In genomic region chr5:133694181-133694831, GRCh38 we compare ENCODE assay signal across 22 cellular contexts.
DNase-seq lines count a peak whose midpoint lies in the region; ATAC-seq and TF ChIP-seq lines count a peak whose summit lies in the region.
"Had no signal": no experiment of that assay in that cellular context is flagged by ENCODE, and none has a peak within 500 bp of the region (broad histone marks: within the 10 kb centered on the region; RNA-seq: fewer than 3 reads in every experiment).

No MANE protein-coding gene starts in this region.

- CTCF ChIA-PET in activated CD8-positive, alpha-beta T cell treated with anti-CD3 and anti-CD28 coated beads for 36 hours (lab: Charles Lee): no interaction called here
- CTCF ChIA-PET in activated CD8-positive, alpha-beta T cell treated with anti-CD3 and anti-CD28 coated beads, Interleukin-2, amount 10 ng/mL, durations not matched to agents 7 days and 5 days (lab: Charles Lee): no interaction called here

- H3K36me3 ChIP-seq in ascending aorta (no peaks in the 10 kb centered on the region), ovary (no peaks in the 10 kb centered on the region)
- H3K36me3 ChIP-seq: BE2C, MG63 had no signal

- TF ChIP-seq CTCF in activated CD8-positive, alpha-beta T cell treated with anti-CD3 and anti-CD28 coated beads for 36 hours (IDR thresholded peaks at IDR 0.05): no peak
- TF ChIP-seq CTCF in ascending aorta (IDR thresholded peaks at IDR 0.05) (no peak), ovary (IDR thresholded peaks at IDR 0.05) (no peak)

- no peaks in the 10 kb centered on the region for H3K4me1 ChIP-seq in ascending aorta
- H3K4me1 ChIP-seq in ovary (ENCODE audit: insufficient read depth): no peaks in the 10 kb centered on the region
- H3K4me1 ChIP-seq: BE2C had no signal

- H3K4me3 ChIP-seq in ascending aorta (no peak overlapping the region), ovary (no peak overlapping the region)
- H3K4me3 ChIP-seq: MG63 had no signal

- POLR2A ChIA-PET in activated CD8-positive, alpha-beta T cell treated with anti-CD3 and anti-CD28 coated beads for 36 hours (lab: Charles Lee): interaction anchor here (0.6 kb wide), 1 partner anchor 104 kb away, joined by 3 read pairs; no protein-coding TSS in a partner anchor
- POLR2A ChIA-PET in activated CD8-positive, alpha-beta T cell treated with anti-CD3 and anti-CD28 coated beads, Interleukin-2, amount 10 ng/mL, durations not matched to agents 7 days and 5 days (lab: Charles Lee): no interaction called here

- no peaks in the 10 kb centered on the region for H3K9me3 ChIP-seq in ascending aorta
- H3K9me3 ChIP-seq in ovary: no peaks in the 10 kb centered on the region
- H3K9me3 ChIP-seq: BE2C, MG63 had no signal

- H3K27me3 ChIP-seq in ascending aorta (no peaks in the 10 kb centered on the region), ovary (no peaks in the 10 kb centered on the region)
- H3K27me3 ChIP-seq: BE2C had no signal

- H3K36me3 Mint-ChIP-seq in activated CD8-positive, alpha-beta T cell treated with anti-CD3 and anti-CD28 coated beads for 36 hours (ENCODE audit: low read depth): no peaks in the 10 kb centered on the region
- no peaks in the 10 kb centered on the region for H3K36me3 Mint-ChIP-seq in activated CD8-positive, alpha-beta T cell treated with anti-CD3 and anti-CD28 coated beads, Interleukin-2, amount 10 ng/mL, durations not matched to agents 7 days and 5 days (ENCODE audit: low read depth)
- H3K36me3 Mint-ChIP-seq in memory B cell: no peaks in the 10 kb centered on the region

- no peaks in the 10 kb centered on the region for H3K9me3 Mint-ChIP-seq in activated CD8-positive, alpha-beta T cell treated with anti-CD3 and anti-CD28 coated beads for 36 hours
- H3K9me3 Mint-ChIP-seq in activated CD8-positive, alpha-beta T cell treated with anti-CD3 and anti-CD28 coated beads, Interleukin-2, amount 10 ng/mL, durations not matched to agents 7 days and 5 days (ENCODE audit: insufficient read depth): no peaks in the 10 kb centered on the region
- H3K9me3 Mint-ChIP-seq in memory B cell: no peaks in the 10 kb centered on the region
- H3K9me3 Mint-ChIP-seq in stimulated activated naive CD8-positive, alpha-beta T cell treated with anti-CD3 and anti-CD28 coated beads, Interleukin-15, amount 100 ng/mL, for 72 hours: no peaks in the 10 kb centered on the region
- H3K9me3 Mint-ChIP-seq: CD4-positive, alpha-beta T cell had no signal

- no peak for TF ChIP-seq EP300 in ovary (IDR thresholded peaks at IDR 0.05)

- peaks cover 6% of the 10 kb centered on the region for H3K27me3 Mint-ChIP-seq in activated CD8-positive, alpha-beta T cell treated with anti-CD3 and anti-CD28 coated beads for 36 hours
- H3K27me3 Mint-ChIP-seq in activated CD8-positive, alpha-beta T cell treated with anti-CD3 and anti-CD28 coated beads, Interleukin-2, amount 10 ng/mL, durations not matched to agents 7 days and 5 days (ENCODE audit: low read depth): peaks cover 22% of the 10 kb centered on the region
- peaks cover 9% of the 10 kb centered on the region for H3K27me3 Mint-ChIP-seq in memory B cell
- peaks cover 21% of the 10 kb centered on the region for H3K27me3 Mint-ChIP-seq in stimulated activated naive CD8-positive, alpha-beta T cell treated with anti-CD3 and anti-CD28 coated beads, Interleukin-15, amount 100 ng/mL, for 72 hours

- peak; percentile 19 for ATAC-seq in activated CD8-positive, alpha-beta T cell treated with anti-CD3 and anti-CD28 coated beads for 36 hours
- ATAC-seq in activated CD8-positive, alpha-beta T cell treated with anti-CD3 and anti-CD28 coated beads, Interleukin-2, amount 10 ng/mL, durations not matched to agents 7 days and 5 days: no peak
- peak; percentile 14 for ATAC-seq in memory B cell (ENCODE audit: low read depth)
- peak; percentile 48 for ATAC-seq in stimulated activated naive CD8-positive, alpha-beta T cell treated with anti-CD3 and anti-CD28 coated beads, Interleukin-15, amount 100 ng/mL, for 72 hours
- ATAC-seq: HepG2, Panc1, Right ventricle myocardium inferior had no signal

- intact Hi-C loops in activated CD8-positive, alpha-beta T cell treated with anti-CD3 and anti-CD28 coated beads for 36 hours (cut with micrococcal nuclease): no loop called here
- intact Hi-C loops in ascending aorta (cut with DNase I) (no loop called here), ovary (cut with DNase I) (no loop called here)

- no peak for TF ChIP-seq POLR2A in ovary (IDR thresholded peaks at IDR 0.05)

- H3K27ac Mint-ChIP-seq in activated CD8-positive, alpha-beta T cell treated with anti-CD3 and anti-CD28 coated beads for 36 hours: no peak overlapping the region
- no peak overlapping the region for H3K27ac Mint-ChIP-seq in activated CD8-positive, alpha-beta T cell treated with anti-CD3 and anti-CD28 coated beads, Interleukin-2, amount 10 ng/mL, durations not matched to agents 7 days and 5 days
- no peak overlapping the region for H3K27ac Mint-ChIP-seq in memory B cell
- H3K27ac Mint-ChIP-seq in stimulated activated naive CD8-positive, alpha-beta T cell treated with anti-CD3 and anti-CD28 coated beads, Interleukin-15, amount 100 ng/mL, for 72 hours: peak overlapping the region in 1 of 2 donors; percentile 7
- H3K27ac Mint-ChIP-seq: CD4-positive, alpha-beta T cell had no signal

- WGBS in ovary, 3 donors: 85 to 96% (median 86%) methylated on average over 6 of the region's 6 CpGs

- no peak for DNase-seq in activated CD8-positive, alpha-beta T cell treated with anti-CD3 and anti-CD28 coated beads for 36 hours
- DNase-seq in activated CD8-positive, alpha-beta T cell treated with anti-CD3 and anti-CD28 coated beads, Interleukin-2, amount 10 ng/mL, durations not matched to agents 7 days and 5 days: no peak
- DNase-seq in RPMI7951 (ENCODE audit: low read depth) (peak; percentile 14), memory B cell (ENCODE audit: low spot score in 2 of 2) (no peak), ascending aorta (ENCODE audit: low spot score in 2 of 2) (no peak), ovary (no peak), 8988T (no peak)
- DNase-seq in stimulated activated naive CD8-positive, alpha-beta T cell treated with anti-CD3 and anti-CD28 coated beads, Interleukin-15, amount 100 ng/mL, for 72 hours: no peak
- DNase-seq: BE2C; Calu3; CD4-positive, alpha-beta T cell; DMS53; GOT3; MG63; NCI-H1092 treated with DMSO at 0.1 percent for 48 hours; NCI-H2081 treated with DMSO at 0.1 percent for 48 hours; NCI-H2227 treated with DMSO at 0.1 percent for 48 hours; NCI-H524 had no signal

- H3K4me1 Mint-ChIP-seq in activated CD8-positive, alpha-beta T cell treated with anti-CD3 and anti-CD28 coated beads for 36 hours (ENCODE audit: low read depth): peaks cover 15% of the 10 kb centered on the region
- peaks cover 15% of the 10 kb centered on the region for H3K4me1 Mint-ChIP-seq in activated CD8-positive, alpha-beta T cell treated with anti-CD3 and anti-CD28 coated beads, Interleukin-2, amount 10 ng/mL, durations not matched to agents 7 days and 5 days (ENCODE audit: low read depth)
- peaks cover 6% of the 10 kb centered on the region for H3K4me1 Mint-ChIP-seq in memory B cell
- H3K4me1 Mint-ChIP-seq in stimulated activated naive CD8-positive, alpha-beta T cell treated with anti-CD3 and anti-CD28 coated beads, Interleukin-15, amount 100 ng/mL, for 72 hours: peaks cover 42% of the 10 kb centered on the region

- no peak overlapping the region for H3K4me3 Mint-ChIP-seq in activated CD8-positive, alpha-beta T cell treated with anti-CD3 and anti-CD28 coated beads for 36 hours
- no peak overlapping the region for H3K4me3 Mint-ChIP-seq in activated CD8-positive, alpha-beta T cell treated with anti-CD3 and anti-CD28 coated beads, Interleukin-2, amount 10 ng/mL, durations not matched to agents 7 days and 5 days
- H3K4me3 Mint-ChIP-seq in memory B cell: no peak overlapping the region
- H3K4me3 Mint-ChIP-seq in stimulated activated naive CD8-positive, alpha-beta T cell treated with anti-CD3 and anti-CD28 coated beads, Interleukin-15, amount 100 ng/mL, for 72 hours: no peak overlapping the region
- H3K4me3 Mint-ChIP-seq: CD4-positive, alpha-beta T cell had no signal

- H3K27ac ChIP-seq in ascending aorta: no peak overlapping the region
- H3K27ac ChIP-seq in ovary: no peak overlapping the region
- H3K27ac ChIP-seq: 22Rv1 had no signal
